In the genomic region with DNA sequence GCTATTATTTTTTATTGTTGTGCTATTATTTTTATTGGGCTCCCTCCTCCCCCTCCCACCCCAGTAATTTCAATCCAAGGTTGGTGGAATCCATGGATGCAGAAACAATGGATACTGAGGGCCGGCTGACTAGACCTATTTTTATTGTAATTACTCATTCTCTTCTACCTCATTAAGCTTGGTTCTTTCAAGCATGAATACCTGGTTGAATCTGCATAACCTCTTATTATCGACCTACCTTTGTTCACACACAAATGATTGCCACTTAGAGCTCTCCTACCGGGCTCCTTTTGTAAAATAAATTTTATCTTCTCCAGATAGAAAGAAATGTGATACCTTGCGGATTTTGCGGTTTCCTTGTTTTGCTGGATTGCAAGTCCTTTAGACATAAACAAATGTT, we compare ENCODE assay signal across 13 cellular contexts. TPM values are rescaled to one million over a fixed set of nuclear protein-coding genes. Genes with fewer than 3 reads are reported as not detected.
DNase-seq lines count a peak whose midpoint lies in the region; ATAC-seq and TF ChIP-seq lines count a peak whose summit lies in the region.
"Had no signal": no experiment of that assay in that cellular context is flagged by ENCODE, and none has a peak within 500 bp of the region (broad histone marks: within the 10 kb centered on the region; RNA-seq: fewer than 3 reads in every experiment).

No MANE protein-coding gene starts in this region.

- no peak for ATAC-seq in activated T-helper 17 cell treated with anti-CD3 and anti-CD28 coated beads, Interleukin-2, amount 50 U/mL, for 72 hours (replicated peaks)

- peak overlapping the region; percentile 47 for H3K27ac ChIP-seq in 22Rv1

- H3K9me3 Mint-ChIP-seq in activated T-helper 17 cell treated with anti-CD3 and anti-CD28 coated beads, Interleukin-2, amount 50 U/mL, for 72 hours, result no peaks in the 10 kb centered on the region
- no peaks in the 10 kb centered on the region for H3K9me3 Mint-ChIP-seq in mesothelial cell of epicardium
- H3K9me3 Mint-ChIP-seq: activated naive CD4-positive, alpha-beta T cell treated with anti-CD3 and anti-CD28 coated beads for 36 hours; dendritic cell treated with granulocyte-macrophage colony-stimulating factor and Interleukin-4, amounts not matched to agents 40 ng/mL and 50 ng/mL, for 4 days had no signal

- no peak for TF ChIP-seq CTCF in 22Rv1 (IDR thresholded peaks at IDR 0.05)
- no peak for TF ChIP-seq CTCF in mesothelial cell of epicardium (IDR thresholded peaks at IDR 0.05; ENCODE audit: unreplicated experiment)

- H3K4me3 Mint-ChIP-seq in activated T-helper 17 cell treated with anti-CD3 and anti-CD28 coated beads, Interleukin-2, amount 50 U/mL, for 72 hours, result no peak overlapping the region
- H3K4me3 Mint-ChIP-seq in mesothelial cell of epicardium, result no peak overlapping the region
- H3K4me3 Mint-ChIP-seq: activated naive CD4-positive, alpha-beta T cell treated with anti-CD3 and anti-CD28 coated beads for 36 hours; B cell; dendritic cell treated with granulocyte-macrophage colony-stimulating factor and Interleukin-4, amounts not matched to agents 40 ng/mL and 50 ng/mL, for 4 days had no signal

- no peaks in the 10 kb centered on the region for H3K27me3 Mint-ChIP-seq in activated T-helper 17 cell treated with anti-CD3 and anti-CD28 coated beads, Interleukin-2, amount 50 U/mL, for 72 hours
- H3K27me3 Mint-ChIP-seq in mesothelial cell of epicardium (ENCODE audit: low read depth), result no peaks in the 10 kb centered on the region
- H3K27me3 Mint-ChIP-seq: B cell; dendritic cell treated with granulocyte-macrophage colony-stimulating factor and Interleukin-4, amounts not matched to agents 40 ng/mL and 50 ng/mL, for 4 days had no signal

- DNase-seq in M059J (ENCODE audit: low read depth), result peak; percentile 39
- no peak for DNase-seq in mesothelial cell of epicardium (ENCODE audit: low spot score in 2 of 2, unreplicated experiment in 2 of 2)
- DNase-seq in MV-4-11 (lab: John Stamatoyannopoulos, UW), result no peak
- no peak for DNase-seq in GF-D8 (lab: John Stamatoyannopoulos, UW)
- DNase-seq in A172 (ENCODE audit: low spot score), result no peak
- DNase-seq in OCI-M2 (lab: John Stamatoyannopoulos, UW; ENCODE audit: unreplicated experiment), result no peak
- DNase-seq: activated naive CD4-positive, alpha-beta T cell treated with anti-CD3 and anti-CD28 coated beads for 36 hours; ovary; stimulated activated CD4-positive, alpha-beta T cell treated with anti-CD3 and anti-CD28 coated beads, Interleukin-4, amount 100 ng/mL, for 4 hours had no signal

- peak overlapping the region; percentile 29 for H3K27ac Mint-ChIP-seq in activated T-helper 17 cell treated with anti-CD3 and anti-CD28 coated beads, Interleukin-2, amount 50 U/mL, for 72 hours
- peak overlapping the region; percentile 91 for H3K27ac Mint-ChIP-seq in mesothelial cell of epicardium
- H3K27ac Mint-ChIP-seq: activated naive CD4-positive, alpha-beta T cell treated with anti-CD3 and anti-CD28 coated beads for 36 hours; B cell; dendritic cell treated with granulocyte-macrophage colony-stimulating factor and Interleukin-4, amounts not matched to agents 40 ng/mL and 50 ng/mL, for 4 days had no signal

- no peaks in the 10 kb centered on the region for H3K36me3 Mint-ChIP-seq in activated T-helper 17 cell treated with anti-CD3 and anti-CD28 coated beads, Interleukin-2, amount 50 U/mL, for 72 hours (ENCODE audit: low read depth)
- H3K36me3 Mint-ChIP-seq in mesothelial cell of epicardium, result no peaks in the 10 kb centered on the region

- H3K4me1 Mint-ChIP-seq in activated T-helper 17 cell treated with anti-CD3 and anti-CD28 coated beads, Interleukin-2, amount 50 U/mL, for 72 hours, result peaks cover 38% of the 10 kb centered on the region
- H3K4me1 Mint-ChIP-seq in mesothelial cell of epicardium, result peaks cover 72% of the 10 kb centered on the region

RNA-seq across cellular contexts. Expression of a gene that starts 31.6 kb away (rescaled TPM):
- total RNA-seq in M059J (2014; rRNA removed; shearing (Covaris generic)), result 24.2 and 34.6 TPM in 2 replicates
- total RNA-seq in activated T-helper 17 cell treated with anti-CD3 and anti-CD28 coated beads, Interleukin-2, amount 50 U/mL, for 72 hours, result 10 to 100 TPM in 1 of 2 donors, 1 to 10 TPM in 1; 9.9 to 15.2 TPM
- 10.7 to 12.5 TPM (median 12.3 TPM) in 3 replicates for total RNA-seq in mesothelial cell of epicardium
- 14.6 and 26.4 TPM in 2 replicates for total RNA-seq in A172 (2014; rRNA removed; shearing (Covaris generic))

RNA-seq across cellular contexts. Expression of a gene that starts 31.8 kb away (rescaled TPM):
- 19.5 and 23.6 TPM in 2 replicates for total RNA-seq in M059J (2014; rRNA removed; shearing (Covaris generic))
- 10 to 100 TPM; 20.0 to 26.6 TPM for total RNA-seq in activated T-helper 17 cell treated with anti-CD3 and anti-CD28 coated beads, Interleukin-2, amount 50 U/mL, for 72 hours
- 25.1 to 25.4 TPM (median 25.3 TPM) in 3 replicates for total RNA-seq in mesothelial cell of epicardium
- total RNA-seq in A172 (2014; rRNA removed; shearing (Covaris generic)), result 35.8 and 49.2 TPM in 2 replicates
